Comparison of ENCODE assay signal across 18 cellular contexts in the genomic region with DNA sequence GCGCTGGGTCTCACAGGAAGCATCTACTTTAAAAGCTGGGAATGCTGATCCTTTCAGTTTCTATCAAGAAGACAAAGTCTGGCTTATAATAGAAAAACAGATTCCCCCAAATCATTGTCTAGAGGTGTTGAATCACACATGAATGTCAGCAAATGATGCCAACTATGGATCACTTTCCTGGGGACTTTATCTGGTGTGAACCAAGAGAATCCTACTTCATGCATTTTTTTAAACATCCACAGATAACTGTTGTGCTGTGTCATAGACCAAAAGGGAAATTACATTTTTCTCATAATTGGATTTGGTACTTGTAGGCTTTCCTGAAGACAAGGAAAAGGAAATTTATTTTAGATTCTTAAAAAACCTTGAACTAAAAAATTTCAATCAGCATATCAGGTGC.
DNase-seq lines count a peak whose midpoint lies in the region; ATAC-seq and TF ChIP-seq lines count a peak whose summit lies in the region.
"Had no signal": no experiment of that assay in that cellular context is flagged by ENCODE, and none has a peak within 500 bp of the region (broad histone marks: within the 10 kb centered on the region; RNA-seq: fewer than 3 reads in every experiment).

No MANE protein-coding gene starts in this region.

- peaks cover 23% of the 10 kb centered on the region for H3K4me1 Mint-ChIP-seq in CD4-positive, alpha-beta T cell (ENCODE audit: low read depth)

- no peak for ATAC-seq in left cardiac atrium
- ATAC-seq in gastrocnemius medialis: no peak
- ATAC-seq in aorta (ENCODE audit: low FRiP score): no peak
- ATAC-seq in GM21717 (IDR thresholded peaks at IDR 0.05; ENCODE audit: unreplicated experiment): no peak
- ATAC-seq in CD4-positive, alpha-beta T cell (ENCODE audit: poor library complexity): no peak
- ATAC-seq: activated CD8-positive, alpha-beta T cell treated with anti-CD3 and anti-CD28 coated beads, Interleukin-2, amount 10 ng/mL, durations not matched to agents 7 days and 5 days; activated T-helper 17 cell treated with anti-CD3 and anti-CD28 coated beads, Interleukin-2, amount 50 U/mL, for 72 hours had no signal

- no peak overlapping the region for H3K4me3 Mint-ChIP-seq in CD4-positive, alpha-beta T cell
- H3K4me3 Mint-ChIP-seq: activated CD8-positive, alpha-beta T cell treated with anti-CD3 and anti-CD28 coated beads, Interleukin-2, amount 10 ng/mL, durations not matched to agents 7 days and 5 days; activated T-helper 17 cell treated with anti-CD3 and anti-CD28 coated beads, Interleukin-2, amount 50 U/mL, for 72 hours; CD8-positive, alpha-beta memory T cell; H9; naive B cell had no signal

- H3K36me3 Mint-ChIP-seq in CD4-positive, alpha-beta T cell (ENCODE audit: low read depth): no peaks in the 10 kb centered on the region
- H3K36me3 Mint-ChIP-seq: naive B cell had no signal

- in situ Hi-C loops in gastrocnemius medialis (cut with MboI; ENCODE audit: low sequenced_read_pairs in 4 of 4): no loop called here

- intact Hi-C loops in left cardiac atrium (cut with DNase I) (no loop called here), gastrocnemius medialis (cut with DNase I; ENCODE audit: low total_unique reads) (loop anchor here (10.0 kb wide), 1 partner anchor 267 kb away; a partner anchor contains a TSS), aorta (cut with DNase I) (loop anchor here in 1 of 2 donors (5.0 to 10.0 kb wide), 2 partner anchors 134 to 247 kb away; a partner anchor contains a TSS)
- intact Hi-C loops in CD4-positive, alpha-beta T cell (cut with DNase I, micrococcal nuclease): no loop called here

- no peaks in the 10 kb centered on the region for H3K9me3 ChIP-seq in right atrium auricular region
- H3K9me3 ChIP-seq in gastrocnemius medialis: no peaks in the 10 kb centered on the region
- H3K9me3 ChIP-seq in aorta (ENCODE audit: control insufficient read depth, low read length): no peaks in the 10 kb centered on the region
- H3K9me3 ChIP-seq in CD4-positive, alpha-beta T cell (ENCODE audit: control insufficient read depth, low read length): no peaks in the 10 kb centered on the region
- H3K9me3 ChIP-seq: adrenal gland had no signal

- H3K27me3 ChIP-seq in right atrium auricular region (no peaks in the 10 kb centered on the region), gastrocnemius medialis (no peaks in the 10 kb centered on the region), aorta (ENCODE audit: control insufficient read depth in 1 of 2, insufficient read depth in 2 of 2, low read length in 1 of 2) (no peaks in the 10 kb centered on the region)
- no peaks in the 10 kb centered on the region for H3K27me3 ChIP-seq in CD4-positive, alpha-beta T cell (ENCODE audit: control insufficient read depth, insufficient read depth, low read length)
- H3K27me3 ChIP-seq: adrenal gland had no signal

- DNase-seq in right atrium auricular region (ENCODE audit: low spot score): no peak
- no peak for DNase-seq in left cardiac atrium
- peak; percentile 68 for DNase-seq in fibroblast of the aortic adventitia (ENCODE audit: low read depth)
- DNase-seq in gastrocnemius medialis: no peak
- DNase-seq in aorta: no peak
- no peak for DNase-seq in midbrain (lab: John Stamatoyannopoulos, UW)
- DNase-seq in CD4-positive, alpha-beta T cell: no peak
- DNase-seq: activated CD8-positive, alpha-beta T cell treated with anti-CD3 and anti-CD28 coated beads, Interleukin-2, amount 10 ng/mL, durations not matched to agents 7 days and 5 days; CD8-positive, alpha-beta memory T cell; H9; naive B cell; NCI-H510A treated with DMSO at 0.1 percent for 48 hours; stimulated activated CD4-positive, alpha-beta T cell treated with anti-CD3 and anti-CD28 coated beads, Interleukin-1b, Interleukin-23, amount 100 ng/mL, for 48 hours; trophoblast cell; WERI-Rb-1 had no signal

- POLR2A ChIA-PET in CD4-positive, alpha-beta T cell (lab: Charles Lee): no interaction called here

- WGBS in aorta, 2 donors: 72 to 79% methylated on average over 1 of the region's 1 CpG

- H3K36me3 ChIP-seq in right atrium auricular region (no peaks in the 10 kb centered on the region), gastrocnemius medialis (no peaks in the 10 kb centered on the region), aorta (ENCODE audit: control insufficient read depth in 1 of 2, insufficient read depth in 2 of 2, low read length in 1 of 2) (no peaks in the 10 kb centered on the region)
- H3K36me3 ChIP-seq: adrenal gland, WERI-Rb-1 had no signal

- no peak for TF ChIP-seq CTCF in right atrium auricular region (IDR thresholded peaks at IDR 0.05)
- TF ChIP-seq CTCF in fibroblast of the aortic adventitia (IDR thresholded peaks at IDR 0.05; ENCODE audit: insufficient read depth, low read length): no peak
- no peak for TF ChIP-seq CTCF in gastrocnemius medialis (IDR thresholded peaks at IDR 0.05 in 4 of 5, conservative IDR thresholded peaks at IDR 0.05 in 1 of 5)
- TF ChIP-seq CTCF in CD4-positive, alpha-beta T cell (IDR thresholded peaks at IDR 0.05): no peak

- H3K27me3 Mint-ChIP-seq in CD4-positive, alpha-beta T cell: no peaks in the 10 kb centered on the region
- H3K27me3 Mint-ChIP-seq: activated T-helper 17 cell treated with anti-CD3 and anti-CD28 coated beads, Interleukin-2, amount 50 U/mL, for 72 hours; CD8-positive, alpha-beta memory T cell; naive B cell had no signal

- TF ChIP-seq POLR2A in gastrocnemius medialis (IDR thresholded peaks at IDR 0.05): no peak

- H3K27ac Mint-ChIP-seq in CD4-positive, alpha-beta T cell: no peak overlapping the region
- H3K27ac Mint-ChIP-seq: activated CD8-positive, alpha-beta T cell treated with anti-CD3 and anti-CD28 coated beads, Interleukin-2, amount 10 ng/mL, durations not matched to agents 7 days and 5 days; activated T-helper 17 cell treated with anti-CD3 and anti-CD28 coated beads, Interleukin-2, amount 50 U/mL, for 72 hours; H9; naive B cell had no signal

- CTCF ChIA-PET in CD4-positive, alpha-beta T cell (lab: Charles Lee): interaction anchor here (0.7 kb wide), 1 partner anchor 75 kb away, joined by 3 read pairs; no protein-coding TSS in a partner anchor

- peak overlapping the region; percentile 75 to 84 for H3K27ac ChIP-seq in right atrium auricular region
- H3K27ac ChIP-seq in gastrocnemius medialis: peak overlapping the region in 3 of 4 donors; percentile 62 to 75 (median 73)
- peak overlapping the region; percentile 66 to 94 for H3K27ac ChIP-seq in aorta (ENCODE audit: low read depth in 1 of 2, low read length in 2 of 2)
- H3K27ac ChIP-seq in CD4-positive, alpha-beta T cell (ENCODE audit: low read depth, low read length): no peak overlapping the region
- H3K27ac ChIP-seq: WERI-Rb-1 had no signal

- H3K9me3 Mint-ChIP-seq in CD4-positive, alpha-beta T cell: peaks cover 2% of the 10 kb centered on the region
- H3K9me3 Mint-ChIP-seq: CD8-positive, alpha-beta memory T cell; H9 had no signal

- peak overlapping the region in 1 of 2 donors; percentile 25 for H3K4me3 ChIP-seq in right atrium auricular region
- peak overlapping the region; percentile 49 for H3K4me3 ChIP-seq in fibroblast of the aortic adventitia (ENCODE audit: low read depth, low read length)
- H3K4me3 ChIP-seq in gastrocnemius medialis: no peak overlapping the region
- no peak overlapping the region for H3K4me3 ChIP-seq in aorta (ENCODE audit: low read length in 2 of 2)

- H3K4me1 ChIP-seq in right atrium auricular region (peaks cover 0 to 27% of the 10 kb centered on the region in 2 donors), gastrocnemius medialis (peaks cover 10 to 19% of the 10 kb centered on the region in 2 donors), aorta (ENCODE audit: control insufficient read depth in 1 of 2, insufficient read depth in 2 of 2, low read length in 2 of 2) (peaks cover 2 to 13% of the 10 kb centered on the region in 2 donors)
